In the genomic region with DNA sequence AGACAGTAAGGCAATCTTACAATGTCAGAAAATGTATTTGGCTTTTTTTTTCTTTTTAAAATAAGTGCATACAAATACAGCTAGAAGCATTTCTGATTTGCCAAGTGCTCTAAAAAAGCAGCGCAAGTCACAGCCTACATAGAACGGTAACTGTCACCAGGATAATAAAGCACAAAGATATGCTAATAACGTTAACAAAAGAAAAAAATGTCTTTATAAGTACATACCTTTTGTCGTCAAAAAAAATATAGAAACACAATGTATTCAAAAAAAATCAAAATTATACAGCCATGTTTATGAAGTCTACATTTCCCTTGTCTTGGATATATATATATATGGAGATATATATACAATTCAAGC, we compare ENCODE assay signal across 1 cellular context.
TF ChIP-seq lines count a peak whose summit lies in the region.

No MANE protein-coding gene starts in this region.

TF ChIP-seq in IMR-90, 13 proteins besides CTCF, POLR2A, EP300 and RAD21 (continued from another document):
- no peak for TF ChIP-seq RCOR1 (IDR thresholded peaks at IDR 0.05; ENCODE audit: insufficient replicate concordance, low read length)
- TF ChIP-seq FOS (IDR thresholded peaks at IDR 0.05; ENCODE audit: low read depth, low read length): no peak
- TF ChIP-seq CHD1 (IDR thresholded peaks at IDR 0.05; ENCODE audit: low read depth, low read length): peak; percentile 68; the same call in 1 of the 2 replicates
